8 cellular contexts compared by ENCODE assay signal in the genomic region with DNA sequence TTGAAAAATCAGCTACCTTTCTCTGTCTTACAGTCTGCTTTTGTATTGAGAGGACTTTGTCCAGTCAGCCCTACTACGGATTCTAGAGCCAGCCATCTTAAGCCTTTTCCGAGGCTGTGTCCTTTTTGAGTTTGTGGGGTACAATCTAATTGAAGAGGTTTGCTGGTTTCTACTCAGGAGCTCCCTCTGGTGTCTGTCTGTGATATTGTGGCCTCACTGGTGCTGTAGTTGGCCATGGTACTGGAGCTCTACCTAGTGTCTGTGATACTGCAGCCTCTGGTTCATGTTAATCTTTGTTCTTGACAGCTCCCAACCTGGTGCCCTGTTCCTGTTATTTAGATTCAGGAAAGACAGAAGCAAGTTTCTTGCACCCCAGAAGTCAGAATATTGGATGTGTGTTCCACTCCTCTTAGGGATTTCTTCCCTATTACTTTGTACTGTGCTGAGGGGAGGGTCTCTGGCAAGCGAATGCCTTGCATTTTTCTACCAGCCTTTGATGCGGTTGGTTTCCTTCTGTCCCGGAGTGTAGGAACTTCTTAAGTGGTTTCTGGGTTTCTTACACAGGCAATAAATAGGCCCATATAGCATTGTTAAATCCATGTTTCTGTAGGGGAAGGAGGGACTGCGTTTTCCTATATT.
DNase-seq lines count a peak whose midpoint lies in the region; ATAC-seq lines count a peak whose summit lies in the region.

No MANE protein-coding gene starts in this region.

- ATAC-seq in GM19438 (IDR thresholded peaks at IDR 0.05; ENCODE audit: low read depth, unreplicated experiment) (peak; percentile 92), HG03520 (IDR thresholded peaks at IDR 0.05; ENCODE audit: unreplicated experiment) (peak; percentile 89)

- DNase-seq in DMS114 treated with DMSO at 0.1 percent for 48 hours (lab: John Stamatoyannopoulos, UW; ENCODE audit: unreplicated experiment) (peak; percentile 62), SHP77 treated with DMSO at 0.1 percent for 48 hours (lab: John Stamatoyannopoulos, UW) (peak; percentile 39), head of caudate nucleus (peak in 37 of 42 donors; percentile 22 to 83 (median 60)), smooth muscle cell of the brain vasculature (ENCODE audit: low read depth, low spot score) (peak; percentile 36), middle frontal gyrus (ENCODE audit: extremely low spot score, low spot score) (no peak)
- DNase-seq in activated effector memory CD4-positive, alpha-beta T cell treated with Interleukin-2 at 50 U/mL for 16 hours: peak; percentile 22

- intact Hi-C loops in head of caudate nucleus (cut with DNase I): no loop called here
